In genomic region chr1:75672528-75673393, GRCh38 we compare ENCODE assay signal across 11 cellular contexts. TPM values are rescaled to one million over a fixed set of nuclear protein-coding genes. Genes with fewer than 3 reads are reported as not detected.
DNase-seq lines count a peak whose midpoint lies in the region; ATAC-seq and TF ChIP-seq lines count a peak whose summit lies in the region.
"Had no signal": no experiment of that assay in that cellular context is flagged by ENCODE, and none has a peak within 500 bp of the region (broad histone marks: within the 10 kb centered on the region; RNA-seq: fewer than 3 reads in every experiment).

No MANE protein-coding gene starts in this region.

- no peaks in the 10 kb centered on the region for H3K9me3 Mint-ChIP-seq in activated naive CD4-positive, alpha-beta T cell treated with anti-CD3 and anti-CD28 coated beads, Interleukin-2, amount 10 ng/mL, durations not matched to agents 7 days and 5 days
- H3K9me3 Mint-ChIP-seq in activated CD8-positive, alpha-beta T cell treated with anti-CD3 and anti-CD28 coated beads, Interleukin-2, amount 10 ng/mL, durations not matched to agents 7 days and 5 days (ENCODE audit: insufficient read depth), result no peaks in the 10 kb centered on the region
- H3K9me3 Mint-ChIP-seq: activated CD4-positive, alpha-beta T cell treated with anti-CD3 and anti-CD28 coated beads, Interleukin-2, amount 10 ng/mL, durations not matched to agents 7 days and 5 days; CD4-positive, alpha-beta T cell had no signal

- no peak overlapping the region for H2AFZ ChIP-seq in hepatocyte

- TF ChIP-seq POLR2A in ovary (IDR thresholded peaks at IDR 0.05), result no peak

- no peaks in the 10 kb centered on the region for H3K4me1 Mint-ChIP-seq in activated naive CD4-positive, alpha-beta T cell treated with anti-CD3 and anti-CD28 coated beads, Interleukin-2, amount 10 ng/mL, durations not matched to agents 7 days and 5 days
- H3K4me1 Mint-ChIP-seq in activated CD8-positive, alpha-beta T cell treated with anti-CD3 and anti-CD28 coated beads, Interleukin-2, amount 10 ng/mL, durations not matched to agents 7 days and 5 days (ENCODE audit: low read depth), result no peaks in the 10 kb centered on the region
- H3K4me1 Mint-ChIP-seq: activated CD4-positive, alpha-beta T cell treated with anti-CD3 and anti-CD28 coated beads, Interleukin-2, amount 10 ng/mL, durations not matched to agents 7 days and 5 days had no signal

- CTCF ChIA-PET in HEK293T (lab: Yijun Ruan, JAX), result no interaction called here
- CTCF ChIA-PET in activated naive CD4-positive, alpha-beta T cell treated with anti-CD3 and anti-CD28 coated beads, Interleukin-2, amount 10 ng/mL, durations not matched to agents 7 days and 5 days (lab: Charles Lee), result no interaction called here
- CTCF ChIA-PET in activated CD8-positive, alpha-beta T cell treated with anti-CD3 and anti-CD28 coated beads, Interleukin-2, amount 10 ng/mL, durations not matched to agents 7 days and 5 days (lab: Charles Lee), result interaction anchor here (0.6 kb wide), 1 partner anchor 644 kb away, joined by 4 read pairs; no protein-coding TSS in a partner anchor

- no peaks in the 10 kb centered on the region for H3K36me3 Mint-ChIP-seq in activated naive CD4-positive, alpha-beta T cell treated with anti-CD3 and anti-CD28 coated beads, Interleukin-2, amount 10 ng/mL, durations not matched to agents 7 days and 5 days
- no peaks in the 10 kb centered on the region for H3K36me3 Mint-ChIP-seq in activated CD8-positive, alpha-beta T cell treated with anti-CD3 and anti-CD28 coated beads, Interleukin-2, amount 10 ng/mL, durations not matched to agents 7 days and 5 days (ENCODE audit: low read depth)

- POLR2A ChIA-PET in HEK293T (lab: Yijun Ruan, JAX), result no interaction called here
- POLR2A ChIA-PET in activated CD8-positive, alpha-beta T cell treated with anti-CD3 and anti-CD28 coated beads, Interleukin-2, amount 10 ng/mL, durations not matched to agents 7 days and 5 days (lab: Charles Lee), result no interaction called here

- WGBS in hepatocyte (ENCODE audit: low lambda C conversion rate, missing lambda C conversion rate), result 68% methylated on average over 3 of the region's 3 CpGs
- WGBS in ovary, 3 donors, result 66 to 76% (median 73%) methylated on average over 3 of the region's 3 CpGs

- H3K27me3 ChIP-seq in SJSA1 (replicated peaks) (no peaks in the 10 kb centered on the region), hepatocyte (no peaks in the 10 kb centered on the region), ovary (no peaks in the 10 kb centered on the region)

- H3K4me2 ChIP-seq in hepatocyte, result no peak overlapping the region

- intact Hi-C loops in ovary (cut with DNase I), result no loop called here

- H3K27me3 Mint-ChIP-seq in activated naive CD4-positive, alpha-beta T cell treated with anti-CD3 and anti-CD28 coated beads, Interleukin-2, amount 10 ng/mL, durations not matched to agents 7 days and 5 days, result no peaks in the 10 kb centered on the region
- peaks cover 4% of the 10 kb centered on the region for H3K27me3 Mint-ChIP-seq in activated CD8-positive, alpha-beta T cell treated with anti-CD3 and anti-CD28 coated beads, Interleukin-2, amount 10 ng/mL, durations not matched to agents 7 days and 5 days (ENCODE audit: low read depth)
- H3K27me3 Mint-ChIP-seq: activated CD4-positive, alpha-beta T cell treated with anti-CD3 and anti-CD28 coated beads, Interleukin-2, amount 10 ng/mL, durations not matched to agents 7 days and 5 days had no signal

- H3K4me3 ChIP-seq in SJSA1 (no peak overlapping the region), hepatocyte (no peak overlapping the region), ovary (no peak overlapping the region)

- no peaks in the 10 kb centered on the region for H4K20me1 ChIP-seq in hepatocyte (ENCODE audit: insufficient read depth, poor library complexity, severe bottlenecking)

- H3K27ac ChIP-seq in SJSA1 (no peak overlapping the region), hepatocyte (no peak overlapping the region), ovary (no peak overlapping the region)

- H3K4me1 ChIP-seq in SJSA1 (replicated peaks), result peaks cover 5% of the 10 kb centered on the region
- H3K4me1 ChIP-seq in hepatocyte (ENCODE audit: insufficient read depth), result peaks cover 5% of the 10 kb centered on the region
- H3K4me1 ChIP-seq in ovary (ENCODE audit: insufficient read depth), result no peaks in the 10 kb centered on the region

- ATAC-seq in activated CD8-positive, alpha-beta T cell treated with anti-CD3 and anti-CD28 coated beads, Interleukin-2, amount 10 ng/mL, durations not matched to agents 7 days and 5 days, result no peak

- H3K9me3 ChIP-seq in SJSA1 (replicated peaks) (no peaks in the 10 kb centered on the region), hepatocyte (ENCODE audit: low read depth) (no peaks in the 10 kb centered on the region), ovary (no peaks in the 10 kb centered on the region)

- no peaks in the 10 kb centered on the region for H3K9me2 ChIP-seq in hepatocyte (replicated peaks; ENCODE audit: insufficient read depth)

- H3K36me3 ChIP-seq in SJSA1, result no peaks in the 10 kb centered on the region
- no peaks in the 10 kb centered on the region for H3K36me3 ChIP-seq in hepatocyte (replicated peaks; ENCODE audit: insufficient read depth, low read depth)
- H3K36me3 ChIP-seq in ovary, result no peaks in the 10 kb centered on the region

- H3K79me2 ChIP-seq in hepatocyte, result no peaks in the 10 kb centered on the region

- H3K27ac Mint-ChIP-seq in activated naive CD4-positive, alpha-beta T cell treated with anti-CD3 and anti-CD28 coated beads, Interleukin-2, amount 10 ng/mL, durations not matched to agents 7 days and 5 days, result no peak overlapping the region
- no peak overlapping the region for H3K27ac Mint-ChIP-seq in activated CD8-positive, alpha-beta T cell treated with anti-CD3 and anti-CD28 coated beads, Interleukin-2, amount 10 ng/mL, durations not matched to agents 7 days and 5 days
- H3K27ac Mint-ChIP-seq: activated CD4-positive, alpha-beta T cell treated with anti-CD3 and anti-CD28 coated beads, Interleukin-2, amount 10 ng/mL, durations not matched to agents 7 days and 5 days; CD4-positive, alpha-beta T cell had no signal

- DNase-seq in A172 (ENCODE audit: low spot score) (peak; percentile 83), HEK293T (ENCODE audit: extremely low spot score) (peak; percentile 26), SJSA1 (ENCODE audit: low read depth in 1 of 2, low spot score in 2 of 2) (peak; percentile 15 to 55), hepatocyte (ENCODE audit: low spot score) (peak; percentile 57), NCI-H526 (lab: John Stamatoyannopoulos, UW) (no peak), ovary (no peak)
- no peak for DNase-seq in activated naive CD4-positive, alpha-beta T cell treated with anti-CD3 and anti-CD28 coated beads, Interleukin-2, amount 10 ng/mL, durations not matched to agents 7 days and 5 days
- no peak for DNase-seq in activated CD8-positive, alpha-beta T cell treated with anti-CD3 and anti-CD28 coated beads, Interleukin-2, amount 10 ng/mL, durations not matched to agents 7 days and 5 days
- DNase-seq: activated CD4-positive, alpha-beta T cell treated with anti-CD3 and anti-CD28 coated beads, Interleukin-2, amount 10 ng/mL, durations not matched to agents 7 days and 5 days; CD4-positive, alpha-beta T cell; NCI-H1105 had no signal

- H3K4me3 Mint-ChIP-seq in activated naive CD4-positive, alpha-beta T cell treated with anti-CD3 and anti-CD28 coated beads, Interleukin-2, amount 10 ng/mL, durations not matched to agents 7 days and 5 days, result no peak overlapping the region
- no peak overlapping the region for H3K4me3 Mint-ChIP-seq in activated CD8-positive, alpha-beta T cell treated with anti-CD3 and anti-CD28 coated beads, Interleukin-2, amount 10 ng/mL, durations not matched to agents 7 days and 5 days
- H3K4me3 Mint-ChIP-seq: activated CD4-positive, alpha-beta T cell treated with anti-CD3 and anti-CD28 coated beads, Interleukin-2, amount 10 ng/mL, durations not matched to agents 7 days and 5 days; CD4-positive, alpha-beta T cell had no signal

- TF ChIP-seq CTCF in hepatocyte (IDR thresholded peaks at IDR 0.05; ENCODE audit: poor library complexity) (no peak), ovary (IDR thresholded peaks at IDR 0.05) (no peak)

- no peak for TF ChIP-seq EP300 in ovary (IDR thresholded peaks at IDR 0.05)

TF ChIP-seq in HEK293T, 16 proteins besides CTCF, POLR2A, EP300 and RAD21:
- no peak for TF ChIP-seq BHLHE40 (IDR thresholded peaks at IDR 0.05; ENCODE audit: borderline replicate concordance)
- no peak for TF ChIP-seq SP1 (IDR thresholded peaks at IDR 0.05)
- no peak for TF ChIP-seq CTBP1 (IDR thresholded peaks at IDR 0.05; ENCODE audit: borderline replicate concordance)
- TF ChIP-seq TARDBP (IDR thresholded peaks at IDR 0.05), result no peak
- no peak for TF ChIP-seq ELF4 (IDR thresholded peaks at IDR 0.05)
- TF ChIP-seq HDGF (IDR thresholded peaks at IDR 0.05; ENCODE audit: borderline replicate concordance), result no peak

RNA-seq across cellular contexts. Expression of gene ACADM, which starts 51.7 kb away (rescaled TPM):
- 27.6 and 33.6 TPM in 2 replicates for total RNA-seq in A172 (2014; rRNA removed; shearing (Covaris generic))
- total RNA-seq in SJSA1 (2014; rRNA removed; shearing (Covaris generic)), result 52.0 and 76.4 TPM in 2 replicates
- total RNA-seq in hepatocyte (79.5 and 88.5 TPM in 2 replicates), ovary (10 to 100 TPM; 38.9 to 59.3 (median 54.9) TPM)
- polyA plus RNA-seq in hepatocyte (53.7 and 57.6 TPM in 2 replicates), ovary (10 to 100 TPM; 40.7 to 61.7 TPM)
- total RNA-seq in activated CD8-positive, alpha-beta T cell treated with anti-CD3 and anti-CD28 coated beads, Interleukin-2, amount 10 ng/mL, durations not matched to agents 7 days and 5 days, result 10 to 100 TPM; 44.7 to 52.1 TPM

Comparison
In these comparisons a context has a peak if more than half of its experiments do, and no peak if none do; other contexts are left out.
1. DNase-seq: peak in A172 (single experiment), HEK293T (single experiment), SJSA1 (2 of 2) and hepatocyte (single experiment); none in activated naive CD4-positive, alpha-beta T cell treated with anti-CD3 and anti-CD28 coated beads, Interleukin-2, amount 10 ng/mL, durations not matched to agents 7 days and 5 days (single experiment), activated CD8-positive, alpha-beta T cell treated with anti-CD3 and anti-CD28 coated beads, Interleukin-2, amount 10 ng/mL, durations not matched to agents 7 days and 5 days (single experiment), NCI-H526 (0 of 2) and ovary (0 of 5).